Comparison of ENCODE assay signal across 14 cellular contexts in genomic region chr1:184643661-184644060, GRCh38.
DNase-seq lines count a peak whose midpoint lies in the region; ATAC-seq and TF ChIP-seq lines count a peak whose summit lies in the region.
"Had no signal": no experiment of that assay in that cellular context is flagged by ENCODE, and none has a peak within 500 bp of the region (broad histone marks: within the 10 kb centered on the region; RNA-seq: fewer than 3 reads in every experiment).

No MANE protein-coding gene starts in this region.

- TF ChIP-seq CTCF in fibroblast of the aortic adventitia (IDR thresholded peaks at IDR 0.05; ENCODE audit: insufficient read depth, low read length), result no peak

- peak; percentile 4 for DNase-seq in NCI-H226
- peak; percentile 75 for DNase-seq in fibroblast of the aortic adventitia (ENCODE audit: low read depth)
- no peak for DNase-seq in sciatic nerve (ENCODE audit: low spot score)
- no peak for DNase-seq in activated effector memory CD4-positive, alpha-beta T cell treated with anti-CD3 and anti-CD28 coated beads, Interleukin-2, amount 50 U/mL, for 16 hours
- DNase-seq in GM19238 (ENCODE audit: insufficient read length, low spot score), result no peak
- DNase-seq: AML-193; Caco-2; Calu3; CD4-positive, alpha-beta T cell; CD8-positive, alpha-beta T cell; DMS79 treated with DMSO at 0.1 percent for 48 hours; GF-D8 had no signal

- intact Hi-C loops in sciatic nerve (cut with DNase I), result no loop called here

- ATAC-seq in sciatic nerve, result peak; percentile 13
- ATAC-seq: A549; CD8-positive, alpha-beta T cell had no signal

- H3K4me3 ChIP-seq in fibroblast of the aortic adventitia (ENCODE audit: low read depth, low read length), result no peak overlapping the region
- H3K4me3 ChIP-seq: A549; BLaER1 treated with 17β-estradiol and CSF1 and Interleukin-3, amounts not matched to agents 10 nM and 100 nM had no signal

Comparison
In these comparisons a context has a peak if more than half of its experiments do, and no peak if none do; other contexts are left out.
1. DNase-seq: peak in NCI-H226 (single experiment) and fibroblast of the aortic adventitia (single experiment); none in sciatic nerve (single experiment), activated effector memory CD4-positive, alpha-beta T cell treated with anti-CD3 and anti-CD28 coated beads, Interleukin-2, amount 50 U/mL, for 16 hours (single experiment) and GM19238 (single experiment).